In the genomic region with DNA sequence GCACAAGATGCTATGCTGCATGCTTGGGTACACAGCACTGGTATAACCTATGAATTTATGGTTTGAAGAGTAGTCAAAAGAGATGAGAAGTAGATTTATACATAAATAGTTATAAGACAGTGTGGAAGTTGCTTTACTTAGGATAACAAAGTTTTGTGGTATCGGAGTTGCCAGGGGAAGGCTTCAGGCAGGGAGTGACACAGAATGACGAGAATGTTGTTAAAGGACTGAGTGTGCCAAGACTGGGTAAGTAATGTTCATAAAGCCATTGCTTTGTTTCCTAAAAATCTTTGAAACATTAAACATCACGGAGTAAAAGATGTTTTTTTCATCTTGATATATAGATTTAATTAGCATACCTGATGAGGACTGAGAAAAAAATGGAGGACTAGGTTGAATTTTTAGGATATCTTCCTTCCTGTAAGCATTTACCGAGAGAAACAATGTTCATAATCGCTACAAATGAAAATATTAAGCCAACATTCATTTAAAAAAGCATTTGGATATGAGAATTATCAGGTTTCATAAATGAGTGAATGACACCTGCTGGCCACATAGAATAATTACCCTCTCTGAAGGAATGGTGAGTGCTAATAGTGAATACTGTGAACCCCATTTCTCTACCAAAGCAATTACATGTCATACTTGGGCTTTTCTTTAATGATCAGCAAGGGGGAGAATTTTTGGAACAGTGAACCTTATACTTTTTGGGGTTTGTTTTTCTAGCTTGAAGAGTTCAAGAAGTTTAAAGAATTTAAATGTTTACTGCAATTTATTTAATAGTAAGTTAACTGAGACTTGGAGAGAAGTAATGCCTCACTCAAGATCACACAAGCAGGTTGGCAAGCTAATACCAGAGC, we compare ENCODE assay signal across 8 cellular contexts. TPM values are rescaled to one million over a fixed set of nuclear protein-coding genes. Genes with fewer than 3 reads are reported as not detected.
A peak's percentile ranks its signal among the peaks of the same experiment; 100 is the strongest.
DNase-seq lines count a peak whose midpoint lies in the region; ATAC-seq and TF ChIP-seq lines count a peak whose summit lies in the region.

No MANE protein-coding gene starts in this region.

- peak; percentile 56 for ATAC-seq in GM18517 (IDR thresholded peaks at IDR 0.05; ENCODE audit: unreplicated experiment)
- peak; percentile 49 for ATAC-seq in activated CD8-positive, alpha-beta T cell treated with anti-CD3 and anti-CD28 coated beads, Interleukin-2, amount 10 ng/mL, durations not matched to agents 7 days and 5 days

- intact Hi-C loops in uterus (cut with DNase I; ENCODE audit: low total_unique reads) = loop anchor here (10.0 kb wide), 2 partner anchors 261 to 401 kb away; no protein-coding TSS in a partner anchor

- DNase-seq in AG09319 (ENCODE audit: extremely low read depth, low read depth) (peak; percentile 44), Kasumi-1 (lab: John Stamatoyannopoulos, UW) (peak; percentile 57 to 72), iPS-NIHi11 (ENCODE audit: low spot score) (peak; percentile 15), uterus (no peak), amniotic stem cell (lab: John Stamatoyannopoulos, UW) (no peak)
- DNase-seq in activated CD8-positive, alpha-beta T cell treated with anti-CD3 and anti-CD28 coated beads, Interleukin-2, amount 10 ng/mL, durations not matched to agents 7 days and 5 days = no peak
- no peak for DNase-seq in stimulated activated CD4-positive, alpha-beta T cell treated with anti-CD3 and anti-CD28 coated beads, Interleukin-4, amount 100 ng/mL, for 24 hours

- H3K4me1 ChIP-seq in uterus = no peaks in the 10 kb centered on the region

- no peaks in the 10 kb centered on the region for H3K27me3 ChIP-seq in uterus

- no peaks in the 10 kb centered on the region for H3K27me3 Mint-ChIP-seq in activated CD8-positive, alpha-beta T cell treated with anti-CD3 and anti-CD28 coated beads, Interleukin-2, amount 10 ng/mL, durations not matched to agents 7 days and 5 days (ENCODE audit: low read depth)

- H3K36me3 ChIP-seq in uterus = no peaks in the 10 kb centered on the region

- no peaks in the 10 kb centered on the region for H3K9me3 Mint-ChIP-seq in activated CD8-positive, alpha-beta T cell treated with anti-CD3 and anti-CD28 coated beads, Interleukin-2, amount 10 ng/mL, durations not matched to agents 7 days and 5 days (ENCODE audit: insufficient read depth)

- H3K4me3 Mint-ChIP-seq in activated CD8-positive, alpha-beta T cell treated with anti-CD3 and anti-CD28 coated beads, Interleukin-2, amount 10 ng/mL, durations not matched to agents 7 days and 5 days = no peak overlapping the region

- H3K27ac Mint-ChIP-seq in activated CD8-positive, alpha-beta T cell treated with anti-CD3 and anti-CD28 coated beads, Interleukin-2, amount 10 ng/mL, durations not matched to agents 7 days and 5 days = no peak overlapping the region

- no peaks in the 10 kb centered on the region for H3K4me1 Mint-ChIP-seq in activated CD8-positive, alpha-beta T cell treated with anti-CD3 and anti-CD28 coated beads, Interleukin-2, amount 10 ng/mL, durations not matched to agents 7 days and 5 days (ENCODE audit: low read depth)

- TF ChIP-seq CTCF in AG09319 (IDR thresholded peaks at IDR 0.05; ENCODE audit: low read depth, low read length) (peak; percentile 50), uterus (IDR thresholded peaks at IDR 0.05) (peak; percentile 34 to 65 (median 44))

- CTCF ChIA-PET in activated CD8-positive, alpha-beta T cell treated with anti-CD3 and anti-CD28 coated beads, Interleukin-2, amount 10 ng/mL, durations not matched to agents 7 days and 5 days (lab: Charles Lee) = interaction anchor here (0.6 to 10.4 kb wide), 11 partner anchors 18 to 407 kb away, joined by 3 to 227 read pairs (median 4); partner anchors contain the start of gene VCAM1

- POLR2A ChIA-PET in activated CD8-positive, alpha-beta T cell treated with anti-CD3 and anti-CD28 coated beads, Interleukin-2, amount 10 ng/mL, durations not matched to agents 7 days and 5 days (lab: Charles Lee) = no interaction called here

- H3K4me3 ChIP-seq in uterus = no peak overlapping the region

- H3K27ac ChIP-seq in uterus = no peak overlapping the region

- H3K36me3 Mint-ChIP-seq in activated CD8-positive, alpha-beta T cell treated with anti-CD3 and anti-CD28 coated beads, Interleukin-2, amount 10 ng/mL, durations not matched to agents 7 days and 5 days (ENCODE audit: low read depth) = no peaks in the 10 kb centered on the region

- TF ChIP-seq POLR2A in uterus (IDR thresholded peaks at IDR 0.05) = no peak

- H3K9me3 ChIP-seq in uterus = no peaks in the 10 kb centered on the region

RNA-seq across cellular contexts. Expression of gene EXTL2, which starts 28.4 kb away (rescaled TPM):
- total RNA-seq in activated CD8-positive, alpha-beta T cell treated with anti-CD3 and anti-CD28 coated beads, Interleukin-2, amount 10 ng/mL, durations not matched to agents 7 days and 5 days = 1 to 10 TPM; 2.0 to 2.6 TPM
- 10 to 100 TPM in 3 of 4 donors, 1 to 10 TPM in 1; 6.4 to 63.3 (median 18.9) TPM for total RNA-seq in uterus

RNA-seq across cellular contexts. Expression of gene SLC30A7, which starts 29.6 kb away (rescaled TPM):
- 10 to 100 TPM; 28.8 to 30.0 TPM for total RNA-seq in activated CD8-positive, alpha-beta T cell treated with anti-CD3 and anti-CD28 coated beads, Interleukin-2, amount 10 ng/mL, durations not matched to agents 7 days and 5 days
- total RNA-seq in uterus = 10 to 100 TPM; 15.1 to 53.0 (median 22.8) TPM

Comparison
In these comparisons a context has a peak if more than half of its experiments do, and no peak if none do; other contexts are left out.
1. DNase-seq: peak in AG09319 (single experiment), Kasumi-1 (2 of 2) and iPS-NIHi11 (single experiment); none in activated CD8-positive, alpha-beta T cell treated with anti-CD3 and anti-CD28 coated beads, Interleukin-2, amount 10 ng/mL, durations not matched to agents 7 days and 5 days (single experiment), uterus (0 of 2), stimulated activated CD4-positive, alpha-beta T cell treated with anti-CD3 and anti-CD28 coated beads, Interleukin-4, amount 100 ng/mL, for 24 hours (single experiment) and amniotic stem cell (single experiment).